In genomic region chr7:121395961-121396757, GRCh38 we compare ENCODE assay signal across 8 cellular contexts. TPM values are rescaled to one million over a fixed set of nuclear protein-coding genes. Genes with fewer than 3 reads are reported as not detected.
DNase-seq lines count a peak whose midpoint lies in the region; ATAC-seq and TF ChIP-seq lines count a peak whose summit lies in the region.

Gene FAM3C, minus strand, starts transcription at chr7:121396308. Its CDS starts 13,339 bp downstream, at chr7:121382969.

- peak; percentile 98 for TF ChIP-seq CTCF in CD14-positive monocyte (IDR thresholded peaks at IDR 0.05)
- peak; percentile 69 to 99 (median 93) for TF ChIP-seq CTCF in dorsolateral prefrontal cortex (IDR thresholded peaks at IDR 0.05 in 54 of 56, conservative IDR thresholded peaks at IDR 0.05 in 2 of 56; ENCODE audit: low read depth in 1 of 56, partially characterized antibody in 56 of 56)
- TF ChIP-seq CTCF in lower leg skin (IDR thresholded peaks at IDR 0.05): peak in 1 of 3 donors; percentile 42

- TF ChIP-seq POLR2A in lower leg skin (IDR thresholded peaks at IDR 0.05): peak in 1 of 2 donors; percentile 10

- WGBS in lower leg skin, 2 donors: 0 to 1% methylated on average over 13 to 50 of the region's 85 CpGs

- peaks cover 0 to 1% (median 1%) of the 10 kb centered on the region in 3 donors for H3K27me3 Mint-ChIP-seq in CD14-positive monocyte (ENCODE audit: low read depth in 3 of 3)

- H3K4me3 ChIP-seq in dorsolateral prefrontal cortex (peak within 1 kb of the TSS; percentile 59 to 98 (median 83)), lower leg skin (ENCODE audit: low read depth, poor library complexity, severe bottlenecking) (peak within 1 kb of the TSS; percentile 67)

- peak within 1 kb of the TSS in 58 of 59 donors; percentile 21 to 94 (median 78) for H3K27ac ChIP-seq in dorsolateral prefrontal cortex

- intact Hi-C loops in CD14-positive monocyte (cut with micrococcal nuclease) (no loop called here), dorsolateral prefrontal cortex (cut with DNase I) (loop anchor here in 1 of 2 donors (10.0 kb wide), 1 partner anchor 149 kb away; no protein-coding TSS in a partner anchor), lower leg skin (cut with DNase I; ENCODE audit: low total_unique reads) (no loop called here)

- peak; percentile 79 for ATAC-seq in GM19328 (IDR thresholded peaks at IDR 0.05; ENCODE audit: unreplicated experiment)
- peak; percentile 76 for ATAC-seq in HG03520 (IDR thresholded peaks at IDR 0.05; ENCODE audit: unreplicated experiment)

- no peaks in the 10 kb centered on the region for H3K27me3 ChIP-seq in dorsolateral prefrontal cortex

- peaks cover 0 to 6% (median 4%) of the 10 kb centered on the region in 7 donors for H3K9me3 Mint-ChIP-seq in CD14-positive monocyte

- peak within 1 kb of the TSS in 6 of 7 donors; percentile 54 to 86 (median 73) for H3K27ac Mint-ChIP-seq in CD14-positive monocyte

- peak within 1 kb of the TSS; percentile 88 to 91 for H3K4me3 Mint-ChIP-seq in CD14-positive monocyte

- H3K4me1 Mint-ChIP-seq in CD14-positive monocyte: peaks cover 14% of the 10 kb centered on the region

- peaks cover 4 to 6% of the 10 kb centered on the region in 2 donors for H3K36me3 Mint-ChIP-seq in CD14-positive monocyte

- DNase-seq in CD14-positive monocyte (ENCODE audit: low spot score): peak; percentile 87
- DNase-seq in NCI-H748 (lab: John Stamatoyannopoulos, UW; ENCODE audit: unreplicated experiment): peak; percentile 93
- peak; percentile 84 to 88 for DNase-seq in activated CD4-positive, alpha-beta T cell treated with anti-CD3 and anti-CD28 coated beads, Interleukin-2, amount 50 U/mL, for 48 hours
- DNase-seq in dorsolateral prefrontal cortex: peak; percentile 73 to 96 (median 86)
- DNase-seq in lower leg skin (ENCODE audit: low spot score in 2 of 2): peak; percentile 72 to 96
- DNase-seq in stimulated activated CD4-positive, alpha-beta T cell treated with anti-CD3 and anti-CD28 coated beads, Interleukin-4, amount 100 ng/mL, for 48 hours (ENCODE audit: low read depth in 2 of 2): peak; percentile 80 to 83

RNA-seq across cellular contexts. Expression of gene FAM3C, which starts in this region (rescaled TPM):
- polyA plus RNA-seq in CD14-positive monocyte: 10 to 100 TPM in 1 of 2 donors, 1 to 10 TPM in 1; 7.3 to 13.0 TPM
- total RNA-seq in dorsolateral prefrontal cortex (100 to 1,000 TPM in 65 of 120 experiments, 10 to 100 TPM in 55; 41.3 to 176 (median 104) TPM), lower leg skin (10 to 100 TPM; 34.9 to 46.8 (median 41.0) TPM)

Comparison
In these comparisons a context has a peak if more than half of its experiments do, and no peak if none do; other contexts are left out.
1. Peak in every context shown above with its lines: DNase-seq, ATAC-seq, H3K4me3 ChIP-seq and H3K27ac ChIP-seq.